23 cellular contexts compared by ENCODE assay signal in genomic region chr9:124897570-124898460, GRCh38. TPM values are rescaled to one million over a fixed set of nuclear protein-coding genes. Genes with fewer than 3 reads are reported as not detected.
DNase-seq lines count a peak whose midpoint lies in the region; ATAC-seq, FAIRE-seq and TF ChIP-seq lines count a peak whose summit lies in the region.
"Had no signal": no experiment of that assay in that cellular context is flagged by ENCODE, and none has a peak within 500 bp of the region (broad histone marks: within the 10 kb centered on the region; RNA-seq: fewer than 3 reads in every experiment).

No MANE protein-coding gene starts in this region.

- ATAC-seq in right cardiac atrium = no peak

- H3K4me1 ChIP-seq in small intestine (ENCODE audit: control insufficient read depth in 2 of 2, insufficient read depth in 1 of 2, low read depth in 1 of 2, low read length in 1 of 2) (no peaks in the 10 kb centered on the region), PC-9 (replicated peaks; ENCODE audit: insufficient read depth) (no peaks in the 10 kb centered on the region), right cardiac atrium (ENCODE audit: control insufficient read depth, insufficient read depth, low read length) (no peaks in the 10 kb centered on the region)

- H3K27me3 ChIP-seq in small intestine (ENCODE audit: control insufficient read depth in 2 of 2, insufficient read depth in 2 of 2, low read length in 2 of 2) (no peaks in the 10 kb centered on the region), PC-9 (ENCODE audit: insufficient read depth, low read depth) (no peaks in the 10 kb centered on the region), right cardiac atrium (ENCODE audit: control insufficient read depth, insufficient read depth) (no peaks in the 10 kb centered on the region)

- no peaks in the 10 kb centered on the region for H3F3A ChIP-seq in PC-9 (ENCODE audit: insufficient read depth, low read depth)

- H3K36me3 ChIP-seq in small intestine (ENCODE audit: control insufficient read depth in 2 of 2, insufficient read depth in 2 of 2, low read length in 2 of 2) (peaks cover 5 to 20% of the 10 kb centered on the region in 2 donors), PC-9 (ENCODE audit: low read depth) (0 out of 2 replicates have a peak, but pooled peaks cover 5% of the 10 kb centered on the region)

- H3K27ac ChIP-seq in small intestine (ENCODE audit: low read depth in 1 of 2, low read length in 1 of 2) (no peak overlapping the region), PC-9 (no peak overlapping the region), right cardiac atrium (ENCODE audit: low read length) (no peak overlapping the region)
- H3K27ac ChIP-seq: C4-2B, HL-60 had no signal

- BruUV-seq in PC-9 (replicated peaks; lab: Mats Ljungman, UMichigan) = no TSS peak

- POLR2A ChIA-PET in PC-9 (lab: Charles Lee; ENCODE audit: unreplicated experiment) = no interaction called here

- no peak for FAIRE-seq in small intestine (lab: Jason Lieb, UNC)
- FAIRE-seq: G401.6, H54 had no signal

- no peak overlapping the region for H3K4me2 ChIP-seq in PC-9

- intact Hi-C loops in PC-9 (cut with micrococcal nuclease; ENCODE audit: unreplicated experiment) (loop anchor here (5.0 kb wide), 1 partner anchor 244 kb away; the partner anchor contains the start of gene SCAI), right cardiac atrium (cut with DNase I) (no loop called here)

- no peak overlapping the region for H2AFZ ChIP-seq in PC-9

- DNase-seq in SK-MEL-5 (ENCODE audit: low read depth, low spot score) (peak; percentile 71), iris pigment epithelial cell (ENCODE audit: low read depth) (peak; percentile 22), myocyte (ENCODE audit: low read depth) (peak; percentile 80), small intestine (peak; percentile 84), T-helper 2 cell (no peak), iPS-NIHi7 (ENCODE audit: extremely low spot score) (no peak), PC-9 (no peak), right cardiac atrium (no peak)
- DNase-seq: ACHN, DMS 273 treated with DMSO at 0.1 percent for 48 hours, HFFc6, NCI-H187 treated with DMSO at 0.1 percent for 48 hours, NCI-H226, NCI-H524, NCI-H82, OCI-M1, RPMI8226, SHP77 treated with DMSO at 0.1 percent for 48 hours had no signal

- no peaks in the 10 kb centered on the region for H3K9me2 ChIP-seq in PC-9 (ENCODE audit: insufficient read depth)

- 55 to 70% (median 69%) methylated on average over 6 of the region's 6 CpGs for WGBS in small intestine, 3 donors
- 83% methylated on average over 6 of the region's 6 CpGs for WGBS in right cardiac atrium

- TF ChIP-seq CTCF in PC-9 (conservative IDR thresholded peaks at IDR 0.05) = no peak

- CTCF ChIA-PET in PC-9 (lab: Charles Lee) = no interaction called here

- H3K79me2 ChIP-seq in PC-9 (ENCODE audit: low read depth) = no peaks in the 10 kb centered on the region

- H3K9me3 ChIP-seq in small intestine (ENCODE audit: control insufficient read depth, low read depth) = no peaks in the 10 kb centered on the region
- H3K9me3 ChIP-seq in PC-9 (ENCODE audit: insufficient read depth, low read depth) = no peaks in the 10 kb centered on the region
- H3K9me3 ChIP-seq in right cardiac atrium (ENCODE audit: control insufficient read depth, low read length) = no peaks in the 10 kb centered on the region

- no peaks in the 10 kb centered on the region for H4K20me1 ChIP-seq in PC-9 (ENCODE audit: insufficient read depth)

- H3K4me3 ChIP-seq in small intestine (ENCODE audit: low read depth in 1 of 2, low read length in 2 of 2) (no peak overlapping the region), PC-9 (no peak overlapping the region), right cardiac atrium (ENCODE audit: low read length) (no peak overlapping the region)

- in situ Hi-C loops in SK-MEL-5 (cut with HindIII; ENCODE audit: low pct_unique_long_range_greater_than_20kb, low sequenced_read_pairs) = loop anchor here (25.0 kb wide), 1 partner anchor 136 kb away; the partner anchor contains the start of gene NR6A1

RNA-seq across cellular contexts. Expression of gene ARPC5L, which starts 35.9 kb away (rescaled TPM):
- total RNA-seq in SK-MEL-5 (2014; rRNA removed; shearing (Covaris generic)) = 28.1 and 30.3 TPM in 2 replicates
- polyA plus RNA-seq in SK-MEL-5 (2015; cell fraction: cytosol; rRNA removed) = 60.0 and 63.7 TPM in 2 replicates
- 37.5 and 42.0 TPM in 2 replicates for polyA plus RNA-seq in SK-MEL-5 (2015; cell fraction: nucleus; rRNA removed)
- total RNA-seq in myocyte (31.7 and 32.2 TPM in 2 replicates), PC-9 (2021) (71.0 and 84.4 TPM in 2 replicates), right cardiac atrium (10 to 100 TPM; 31.9 to 37.7 (median 34.9) TPM)
- polyA plus RNA-seq in myocyte (2012) = 60.3 TPM
- polyA plus RNA-seq in small intestine (10 to 100 TPM; 53.5 to 55.7 (median 53.8) TPM), right cardiac atrium (40.8 TPM)

RNA-seq across cellular contexts. Expression of gene RPL35, which starts 36.1 kb away (rescaled TPM):
- 2,870 and 3,852 TPM in 2 replicates for total RNA-seq in SK-MEL-5 (2014; rRNA removed; shearing (Covaris generic))
- polyA plus RNA-seq in SK-MEL-5 (2015; cell fraction: cytosol; rRNA removed) = 2,353 and 3,749 TPM in 2 replicates
- 255 and 365 TPM in 2 replicates for polyA plus RNA-seq in SK-MEL-5 (2015; cell fraction: nucleus; rRNA removed)
- total RNA-seq in myocyte = 1,729 and 2,407 TPM in 2 replicates
- 1,685 TPM for polyA plus RNA-seq in myocyte (2012)
- 1,000 to 10,000 TPM; 2,258 to 5,100 (median 3,355) TPM for polyA plus RNA-seq in small intestine
- total RNA-seq in PC-9 (2021) = 2,125 and 2,313 TPM in 2 replicates
- total RNA-seq in right cardiac atrium = 100 to 1,000 TPM; 696 to 797 (median 747) TPM
- polyA plus RNA-seq in right cardiac atrium = 2,205 TPM

RNA-seq across cellular contexts. Expression of gene GOLGA1, which starts 43.1 kb away (rescaled TPM):
- 25.1 and 25.9 TPM in 2 replicates for total RNA-seq in SK-MEL-5 (2014; rRNA removed; shearing (Covaris generic))
- polyA plus RNA-seq in SK-MEL-5 (2015; cell fraction: cytosol; rRNA removed) = 23.7 and 28.2 TPM in 2 replicates
- polyA plus RNA-seq in SK-MEL-5 (2015; cell fraction: nucleus; rRNA removed) = 59.7 and 70.2 TPM in 2 replicates
- 15.3 and 17.3 TPM in 2 replicates for total RNA-seq in myocyte
- polyA plus RNA-seq in myocyte (2012) = 12.3 TPM
- polyA plus RNA-seq in small intestine = 10 to 100 TPM in 2 of 3 donors, 1 to 10 TPM in 1; 9.1 to 18.8 (median 10.8) TPM
- total RNA-seq in PC-9 (2021) = 23.0 and 26.2 TPM in 2 replicates
- 10 to 100 TPM; 17.9 to 20.0 (median 19.4) TPM for total RNA-seq in right cardiac atrium
- polyA plus RNA-seq in right cardiac atrium = 8.7 TPM

RNA-seq across cellular contexts. Expression of gene WDR38, which starts 44.6 kb away (rescaled TPM):
- not detected in 2 replicates for total RNA-seq in SK-MEL-5 (2014; rRNA removed; shearing (Covaris generic))
- not detected in 2 replicates for polyA plus RNA-seq in SK-MEL-5 (2015; cell fraction: cytosol; rRNA removed)
- not detected in 2 replicates for polyA plus RNA-seq in SK-MEL-5 (2015; cell fraction: nucleus; rRNA removed)
- total RNA-seq in myocyte (0.16 TPM in 1 of 2 replicates, not detected in the other), PC-9 (2021) (not detected in 2 replicates), right cardiac atrium (not detected)
- polyA plus RNA-seq in myocyte (2012) = not detected
- polyA plus RNA-seq in small intestine (not detected), right cardiac atrium (0.09 TPM)
- total RNA-seq: HFFc6, HT1080 had no signal

Comparison
In these comparisons a context has a peak if more than half of its experiments do, and no peak if none do; other contexts are left out.
1. DNase-seq: peak in SK-MEL-5 (single experiment), iris pigment epithelial cell (single experiment), myocyte (single experiment) and small intestine (single experiment); none in T-helper 2 cell (0 of 5), iPS-NIHi7 (single experiment), PC-9 (0 of 2) and right cardiac atrium (0 of 3).